ENCODE assay signal across 20 cellular contexts in the genomic region with DNA sequence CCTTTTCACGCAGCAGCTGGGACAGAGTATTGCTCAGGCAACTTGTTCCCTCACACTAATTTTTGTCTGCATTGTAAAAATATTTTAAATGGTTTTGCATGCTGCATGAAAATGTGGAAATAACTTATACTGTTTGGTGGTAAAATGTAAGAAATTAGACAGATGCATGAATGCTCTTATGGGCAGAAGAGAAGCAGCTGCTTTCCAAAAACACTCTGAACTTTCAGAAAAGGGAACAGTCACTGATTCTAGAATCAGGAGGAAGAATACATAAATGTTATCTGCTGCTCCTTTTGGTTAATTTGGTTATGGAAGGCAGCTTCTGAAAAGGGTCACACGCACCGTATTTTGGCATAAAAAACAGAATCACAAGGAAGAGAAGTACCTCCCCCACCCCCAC.
DNase-seq lines count a peak whose midpoint lies in the region; ATAC-seq and TF ChIP-seq lines count a peak whose summit lies in the region.
"Had no signal": no experiment of that assay in that cellular context is flagged by ENCODE, and none has a peak within 500 bp of the region (broad histone marks: within the 10 kb centered on the region; RNA-seq: fewer than 3 reads in every experiment).

No MANE protein-coding gene starts in this region.

- H3K36me3 ChIP-seq in SJCRH30, result no peaks in the 10 kb centered on the region
- H3K36me3 ChIP-seq: transverse colon, WERI-Rb-1 had no signal

- H3K27ac ChIP-seq in SJCRH30, result peak overlapping the region; percentile 96
- peak overlapping the region; percentile 83 for H3K27ac ChIP-seq in foreskin keratinocyte
- H3K27ac ChIP-seq in skin epidermis, result peak overlapping the region in 11 of 21 experiments; percentile 9 to 70 (median 57)
- H3K27ac ChIP-seq: psoas muscle, transverse colon, WERI-Rb-1 had no signal

- H3K4me3 Mint-ChIP-seq in HFFc6 (no peak overlapping the region), chondrocyte (ENCODE audit: unreplicated experiment) (no peak overlapping the region)
- H3K4me3 Mint-ChIP-seq: neural crest cell; stimulated activated naive CD8-positive, alpha-beta T cell treated with anti-CD3 and anti-CD28 coated beads, Interleukin-15, Interleukin-2, amounts not matched to agents 100 ng/mL and 50 ng/mL, for 24 hours had no signal

- H3K27me3 ChIP-seq in SJCRH30 (no peaks in the 10 kb centered on the region), foreskin keratinocyte (no peaks in the 10 kb centered on the region)
- H3K27me3 ChIP-seq: transverse colon had no signal

- H3K4me3 ChIP-seq in SJCRH30 (no peak overlapping the region), skin epidermis (no peak overlapping the region)
- H3K4me3 ChIP-seq: psoas muscle, transverse colon had no signal

- TF ChIP-seq CTCF in HFFc6 (IDR thresholded peaks at IDR 0.05) (no peak), foreskin keratinocyte (conservative IDR thresholded peaks at IDR 0.05) (no peak), chondrocyte (IDR thresholded peaks at IDR 0.05) (no peak)

- ATAC-seq in foreskin keratinocyte, result no peak
- ATAC-seq: HepG2 had no signal

- H3K4me1 ChIP-seq in SJCRH30, result peaks cover 46% of the 10 kb centered on the region
- peaks cover 35% of the 10 kb centered on the region for H3K4me1 ChIP-seq in foreskin keratinocyte

- H3K27ac Mint-ChIP-seq in HFFc6 (peak overlapping the region; percentile 88), chondrocyte (ENCODE audit: unreplicated experiment) (no peak overlapping the region)
- H3K27ac Mint-ChIP-seq: stimulated activated naive CD8-positive, alpha-beta T cell treated with anti-CD3 and anti-CD28 coated beads, Interleukin-15, Interleukin-2, amounts not matched to agents 100 ng/mL and 50 ng/mL, for 24 hours had no signal

- peaks cover 58% of the 10 kb centered on the region for H3K4me1 Mint-ChIP-seq in HFFc6 (ENCODE audit: low read depth)
- peaks cover 41% of the 10 kb centered on the region for H3K4me1 Mint-ChIP-seq in chondrocyte (ENCODE audit: low read depth)

- no peak for DNase-seq in HFFc6
- DNase-seq in SJCRH30, result no peak
- DNase-seq in foreskin keratinocyte, result no peak
- DNase-seq in NCI-H2029 treated with DMSO at 0.1 percent for 48 hours (lab: John Stamatoyannopoulos, UW), result no peak
- no peak for DNase-seq in chondrocyte (ENCODE audit: low spot score)
- DNase-seq in cerebellar nuclear complex (lab: John Stamatoyannopoulos, UW), result no peak
- DNase-seq: activated CD4-positive, alpha-beta T cell treated with anti-CD3 and anti-CD28 coated beads, Interleukin-2, amount 50 U/mL, for 48 hours; activated gamma-delta T cell; amniotic stem cell; NCI-H1417 treated with DMSO at 0.1 percent for 48 hours; NCI-H526 treated with DMSO at 0.1 percent for 48 hours; psoas muscle; stimulated activated CD4-positive, alpha-beta T cell treated with anti-CD3 and anti-CD28 coated beads, Interleukin-4, amount 100 ng/mL, for 1 hour; T-helper 2 cell; transverse colon; WERI-Rb-1 had no signal

- no peaks in the 10 kb centered on the region for H3K27me3 Mint-ChIP-seq in HFFc6 (ENCODE audit: insufficient read depth)
- no peaks in the 10 kb centered on the region for H3K27me3 Mint-ChIP-seq in chondrocyte (ENCODE audit: low read depth)
- H3K27me3 Mint-ChIP-seq: stimulated activated naive CD8-positive, alpha-beta T cell treated with anti-CD3 and anti-CD28 coated beads, Interleukin-15, Interleukin-2, amounts not matched to agents 100 ng/mL and 50 ng/mL, for 24 hours had no signal

- H3K9me3 Mint-ChIP-seq in HFFc6 (no peaks in the 10 kb centered on the region), chondrocyte (ENCODE audit: low read depth) (no peaks in the 10 kb centered on the region)
- H3K9me3 Mint-ChIP-seq: neural crest cell; stimulated activated naive CD8-positive, alpha-beta T cell treated with anti-CD3 and anti-CD28 coated beads, Interleukin-15, Interleukin-2, amounts not matched to agents 100 ng/mL and 50 ng/mL, for 24 hours had no signal

- no peaks in the 10 kb centered on the region for H3K9me3 ChIP-seq in SJCRH30 (replicated peaks)
- H3K9me3 ChIP-seq: psoas muscle, transverse colon had no signal

- H3K36me3 Mint-ChIP-seq in HFFc6 (ENCODE audit: low read depth), result no peaks in the 10 kb centered on the region
- no peaks in the 10 kb centered on the region for H3K36me3 Mint-ChIP-seq in chondrocyte (ENCODE audit: low read depth)
